8 cellular contexts compared by ENCODE assay signal in the genomic region with DNA sequence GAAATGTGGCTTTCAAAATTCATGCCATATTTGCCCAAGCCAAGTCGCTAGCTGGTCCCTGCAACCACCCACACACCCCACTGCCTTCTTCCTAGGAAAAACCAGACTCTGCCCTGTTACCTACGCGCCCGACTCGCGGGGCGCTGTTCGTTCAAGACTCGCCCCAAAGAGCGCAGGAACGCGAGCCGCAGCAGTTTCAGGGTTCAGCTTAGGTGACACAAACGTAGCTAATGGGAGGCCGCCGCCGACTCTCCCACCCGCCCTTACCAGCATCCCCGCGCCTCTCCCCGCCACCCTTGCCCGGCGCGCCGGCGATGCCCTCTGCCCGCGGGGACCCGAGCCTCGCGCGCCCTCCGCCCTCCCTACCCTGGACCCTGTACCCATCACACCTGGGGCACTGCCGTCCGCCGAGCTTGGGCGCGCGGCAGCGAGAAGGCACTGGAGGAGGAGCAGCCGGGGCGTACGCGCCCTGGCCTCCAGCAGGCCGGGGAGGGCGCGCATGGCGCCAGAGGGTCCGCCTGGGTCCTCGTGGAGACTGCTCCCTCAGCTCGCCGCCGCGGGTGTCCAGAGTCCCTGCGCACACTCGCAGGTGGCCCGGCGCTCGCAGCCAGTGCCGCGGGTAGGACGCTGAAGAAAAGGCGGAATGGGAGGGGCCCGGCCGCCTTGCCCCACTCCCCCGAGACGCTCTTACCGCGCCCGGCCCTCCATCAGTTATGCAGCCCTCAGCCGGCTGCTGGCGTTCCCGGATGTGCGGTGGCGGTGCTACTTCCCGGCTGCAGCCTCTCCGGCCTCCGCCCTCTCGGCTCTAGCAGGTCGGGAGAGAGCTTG. TPM values are rescaled to one million over a fixed set of nuclear protein-coding genes. Genes with fewer than 3 reads are reported as not detected.
DNase-seq lines count a peak whose midpoint lies in the region; ATAC-seq and TF ChIP-seq lines count a peak whose summit lies in the region.

A gene with protein sequence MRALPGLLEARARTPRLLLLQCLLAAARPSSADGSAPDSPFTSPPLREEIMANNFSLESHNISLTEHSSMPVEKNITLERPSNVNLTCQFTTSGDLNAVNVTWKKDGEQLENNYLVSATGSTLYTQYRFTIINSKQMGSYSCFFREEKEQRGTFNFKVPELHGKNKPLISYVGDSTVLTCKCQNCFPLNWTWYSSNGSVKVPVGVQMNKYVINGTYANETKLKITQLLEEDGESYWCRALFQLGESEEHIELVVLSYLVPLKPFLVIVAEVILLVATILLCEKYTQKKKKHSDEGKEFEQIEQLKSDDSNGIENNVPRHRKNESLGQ (minus strand): TSS at position 638 of the 828 bp plus-strand sequence. CDS start 137 bp downstream, at position 501.

- peak within 1 kb of the TSS; percentile 89 for H3K4me3 Mint-ChIP-seq in activated naive CD4-positive, alpha-beta T cell treated with anti-CD3 and anti-CD28 coated beads for 36 hours

- H3K4me3 ChIP-seq in HL-60 (replicated peaks; ENCODE audit: insufficient read depth, low read length) (peak within 1 kb of the TSS; percentile 56), right cardiac atrium (ENCODE audit: low read length) (peak within 1 kb of the TSS; percentile 43)

- no peaks in the 10 kb centered on the region for H3K27me3 ChIP-seq in HL-60 (ENCODE audit: insufficient read depth, poor library complexity, severe bottlenecking)
- no peaks in the 10 kb centered on the region for H3K27me3 ChIP-seq in right cardiac atrium (ENCODE audit: control insufficient read depth, insufficient read depth)

- WGBS in right cardiac atrium = under 1% methylated on average over 80 of the region's 80 CpGs

- peak; percentile 71 for ATAC-seq in GM19455 (IDR thresholded peaks at IDR 0.05; ENCODE audit: unreplicated experiment)
- ATAC-seq in right cardiac atrium = peak; percentile 91 to 95

- H3K9me3 ChIP-seq in right cardiac atrium (ENCODE audit: control insufficient read depth, low read length) = no peaks in the 10 kb centered on the region

- peaks cover 4% of the 10 kb centered on the region for H3K36me3 Mint-ChIP-seq in activated naive CD4-positive, alpha-beta T cell treated with anti-CD3 and anti-CD28 coated beads for 36 hours (ENCODE audit: low read depth)

- intact Hi-C loops in activated naive CD4-positive, alpha-beta T cell treated with anti-CD3 and anti-CD28 coated beads for 36 hours (cut with micrococcal nuclease) = loop anchor here (1.0 to 5.0 kb wide), 3 partner anchors 71 to 310 kb away; a partner anchor contains a TSS
- intact Hi-C loops in right cardiac atrium (cut with DNase I) = no loop called here

- DNase-seq in COR-L47 (lab: John Stamatoyannopoulos, UW) (peak; percentile 76), HL-60 (ENCODE audit: low read depth in 1 of 2, low spot score in 1 of 2) (peak; percentile 50 to 84), SHP77 treated with DMSO at 0.1 percent for 48 hours (lab: John Stamatoyannopoulos, UW) (peak; percentile 53), right cardiac atrium (peak; percentile 55 to 86 (median 77)), retina (peak; percentile 87), OCI-M2 (lab: John Stamatoyannopoulos, UW; ENCODE audit: unreplicated experiment) (no peak)
- DNase-seq in activated naive CD4-positive, alpha-beta T cell treated with anti-CD3 and anti-CD28 coated beads for 36 hours = peak; percentile 84

- CTCF ChIA-PET in activated naive CD4-positive, alpha-beta T cell treated with anti-CD3 and anti-CD28 coated beads for 36 hours (lab: Charles Lee) = interaction anchor here (0.6 to 1.3 kb wide), 5 partner anchors 12 to 311 kb away, joined by 3 to 4 read pairs (median 3); no protein-coding TSS in a partner anchor

- TF ChIP-seq CTCF in HL-60 (IDR thresholded peaks at IDR 0.05; ENCODE audit: insufficient read depth, low read length) = peak; percentile 17

- H3K9me3 Mint-ChIP-seq in activated naive CD4-positive, alpha-beta T cell treated with anti-CD3 and anti-CD28 coated beads for 36 hours = no peaks in the 10 kb centered on the region

- no peaks in the 10 kb centered on the region for H3K4me1 ChIP-seq in right cardiac atrium (ENCODE audit: control insufficient read depth, insufficient read depth, low read length)

- H3K27me3 Mint-ChIP-seq in activated naive CD4-positive, alpha-beta T cell treated with anti-CD3 and anti-CD28 coated beads for 36 hours (ENCODE audit: low read depth) = no peaks in the 10 kb centered on the region

- H3K4me1 Mint-ChIP-seq in activated naive CD4-positive, alpha-beta T cell treated with anti-CD3 and anti-CD28 coated beads for 36 hours (ENCODE audit: low read depth) = peaks cover 56% of the 10 kb centered on the region

- H3K27ac ChIP-seq in HL-60 (replicated peaks) (peak within 1 kb of the TSS; percentile 90), right cardiac atrium (ENCODE audit: low read length) (no peak within 1 kb of the TSS)

- peak within 1 kb of the TSS; percentile 96 for H3K27ac Mint-ChIP-seq in activated naive CD4-positive, alpha-beta T cell treated with anti-CD3 and anti-CD28 coated beads for 36 hours

RNA-seq across cellular contexts. Expression of the gene that starts here (rescaled TPM):
- total RNA-seq in activated naive CD4-positive, alpha-beta T cell treated with anti-CD3 and anti-CD28 coated beads for 36 hours = 10 to 100 TPM; 41.4 to 43.7 TPM
- 1 to 10 TPM; 3.7 to 9.2 (median 7.6) TPM for total RNA-seq in right cardiac atrium
- 3.7 TPM for polyA plus RNA-seq in right cardiac atrium

Comparison
In these comparisons a context has a peak if more than half of its experiments do, and no peak if none do; other contexts are left out.
1. RNA of the gene that starts here (total RNA-seq): 41.4 to 43.7 TPM in activated naive CD4-positive, alpha-beta T cell treated with anti-CD3 and anti-CD28 coated beads for 36 hours; 3.7 to 9.2 TPM in right cardiac atrium; every median in the first group is over 4 times any median in the second.